8 cellular contexts compared by ENCODE assay signal in the genomic region with DNA sequence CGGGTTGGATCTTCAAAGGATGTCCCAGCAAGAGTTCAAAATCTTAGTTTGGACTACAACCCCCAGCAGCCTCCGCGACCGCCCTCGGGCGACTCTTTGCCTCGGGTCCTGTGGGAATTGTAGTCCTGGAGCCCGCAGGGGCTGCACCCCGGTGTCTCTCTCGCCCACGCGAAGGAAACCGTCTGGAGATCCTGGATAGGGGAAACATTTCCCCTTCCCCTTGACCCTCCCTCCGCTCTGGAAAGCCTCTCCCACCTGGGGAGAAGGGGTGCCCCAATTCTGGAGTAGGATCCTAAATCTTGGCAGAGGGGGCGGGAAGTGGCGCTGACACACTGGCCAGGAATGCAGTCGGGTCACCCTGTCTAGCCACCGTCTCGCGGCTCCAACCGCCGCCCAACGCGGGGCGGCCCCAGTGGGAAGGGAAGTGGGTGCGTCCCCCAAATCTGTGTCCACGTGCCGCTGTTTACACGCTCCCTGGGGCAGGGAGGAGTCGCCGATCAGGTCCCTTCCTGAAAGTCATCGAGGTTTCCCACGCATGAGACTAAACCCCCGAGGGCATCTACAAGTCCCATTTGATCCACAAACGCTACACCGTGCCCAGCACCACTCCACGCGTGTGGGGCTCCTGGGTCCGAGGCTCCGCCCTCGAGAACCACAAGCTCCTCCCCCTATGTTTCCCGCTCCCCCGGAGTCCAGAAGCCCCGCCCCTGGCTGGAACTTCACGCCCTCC. TPM values are rescaled to one million over a fixed set of nuclear protein-coding genes. Genes with fewer than 3 reads are reported as not detected.
A peak's percentile ranks its signal among the peaks of the same experiment; 100 is the strongest.
DNase-seq lines count a peak whose midpoint lies in the region; ATAC-seq and TF ChIP-seq lines count a peak whose summit lies in the region.

No MANE protein-coding gene starts in this region.

- ATAC-seq in GM19035 (IDR thresholded peaks at IDR 0.05; ENCODE audit: unreplicated experiment), result peak; percentile 54
- peak; percentile 54 for ATAC-seq in HG03280 (IDR thresholded peaks at IDR 0.05; ENCODE audit: unreplicated experiment)
- peak; percentile 80 for ATAC-seq in left lobe of liver

- no peaks in the 10 kb centered on the region for H3K27me3 ChIP-seq in colonic mucosa

- H3K4me1 ChIP-seq in colonic mucosa, result peaks cover 20% of the 10 kb centered on the region

- no peak for TF ChIP-seq CTCF in colonic mucosa (IDR thresholded peaks at IDR 0.05)

- H3K36me3 ChIP-seq in colonic mucosa, result no peaks in the 10 kb centered on the region

- DNase-seq in Ammon's horn (ENCODE audit: low spot score), result peak; percentile 87
- DNase-seq in NCI-H460 (ENCODE audit: extremely low read depth, low read depth), result peak; percentile 71
- peak; percentile 91 for DNase-seq in activated CD4-positive, alpha-beta T cell treated with anti-CD3 and anti-CD28 coated beads for 48 hours
- peak; percentile 94 for DNase-seq in colonic mucosa
- peak; percentile 89 for DNase-seq in left lobe of liver (ENCODE audit: low spot score)
- peak; percentile 84 for DNase-seq in stimulated activated CD4-positive, alpha-beta T cell treated with anti-CD3 and anti-CD28 coated beads, Interleukin-2, amount 100 ng/mL, for 24 hours

- peak overlapping the region; percentile 89 for H3K27ac ChIP-seq in colonic mucosa

- intact Hi-C loops in colonic mucosa (cut with DNase I), result no loop called here

- H3K9me3 ChIP-seq in colonic mucosa, result no peaks in the 10 kb centered on the region

- H3K9ac ChIP-seq in colonic mucosa (ENCODE audit: low read depth in 2 of 2, low read length in 2 of 2), result peak overlapping the region; percentile 69 to 86

- peak overlapping the region; percentile 81 for H3K4me3 ChIP-seq in colonic mucosa

RNA-seq across cellular contexts. Expression of gene PPP1R13L, which starts 0.7 kb away (rescaled TPM):
- 2.9 and 5.2 TPM in 2 replicates for total RNA-seq in NCI-H460 (2014; rRNA removed; shearing (Covaris generic))
- 2.6 and 5.7 TPM in 2 replicates for polyA plus RNA-seq in NCI-H460 (2014; cell fraction: nucleus; rRNA removed)
- total RNA-seq in colonic mucosa (10 to 100 TPM; 25.9 to 46.2 TPM), left lobe of liver (8.0 TPM)

RNA-seq across cellular contexts. Expression of gene POLR1G, which starts 0.8 kb away (rescaled TPM):
- 11.3 and 12.7 TPM in 2 replicates for total RNA-seq in NCI-H460 (2014; rRNA removed; shearing (Covaris generic))
- 8.7 and 27.6 TPM in 2 replicates for polyA plus RNA-seq in NCI-H460 (2014; cell fraction: nucleus; rRNA removed)
- total RNA-seq in colonic mucosa (1 to 10 TPM; 2.0 to 8.5 TPM), left lobe of liver (2.2 TPM)

RNA-seq across cellular contexts. Expression of gene ERCC1, which starts 18.1 kb away (rescaled TPM):
- 81.5 and 102 TPM in 2 replicates for total RNA-seq in NCI-H460 (2014; rRNA removed; shearing (Covaris generic))
- 59.2 and 79.0 TPM in 2 replicates for polyA plus RNA-seq in NCI-H460 (2014; cell fraction: nucleus; rRNA removed)
- total RNA-seq in colonic mucosa (10 to 100 TPM; 30.0 to 37.3 TPM), left lobe of liver (25.8 TPM)

RNA-seq across cellular contexts. Expression of gene ERCC2, which starts 35.2 kb away (rescaled TPM):
- total RNA-seq in NCI-H460 (2014; rRNA removed; shearing (Covaris generic)), result 11.2 and 12.3 TPM in 2 replicates
- 63.1 and 65.3 TPM in 2 replicates for polyA plus RNA-seq in NCI-H460 (2014; cell fraction: nucleus; rRNA removed)
- 10 to 100 TPM; 12.7 to 17.4 TPM for total RNA-seq in colonic mucosa
- 15.3 TPM for total RNA-seq in left lobe of liver

Comparison
In these comparisons a context has a peak if more than half of its experiments do, and no peak if none do; other contexts are left out.
1. Peak in every context shown above with its lines: DNase-seq, ATAC-seq, H3K4me3 ChIP-seq and H3K27ac ChIP-seq.